ENCODE assay signal across 17 cellular contexts in genomic region chr2:160906878-160907277, GRCh38.
DNase-seq lines count a peak whose midpoint lies in the region; ATAC-seq and TF ChIP-seq lines count a peak whose summit lies in the region.
"Had no signal": no experiment of that assay in that cellular context is flagged by ENCODE, and none has a peak within 500 bp of the region (broad histone marks: within the 10 kb centered on the region; RNA-seq: fewer than 3 reads in every experiment).

No MANE protein-coding gene starts in this region.

- no peaks in the 10 kb centered on the region for H3F3A ChIP-seq in GM23338 (replicated peaks; ENCODE audit: low read depth)

- H3K4me3 Mint-ChIP-seq in GM23338: no peak overlapping the region
- H3K4me3 Mint-ChIP-seq in WTC11: no peak overlapping the region
- H3K4me3 Mint-ChIP-seq in activated CD8-positive, alpha-beta T cell treated with anti-CD3 and anti-CD28 coated beads for 36 hours: no peak overlapping the region
- no peak overlapping the region for H3K4me3 Mint-ChIP-seq in activated naive CD4-positive, alpha-beta T cell treated with anti-CD3 and anti-CD28 coated beads for 36 hours
- H3K4me3 Mint-ChIP-seq: CD4-positive, CD25-positive, alpha-beta regulatory T cell; naive thymus-derived CD4-positive, alpha-beta T cell had no signal

- no peaks in the 10 kb centered on the region for H4K20me1 ChIP-seq in GM23338 (replicated peaks; ENCODE audit: insufficient read depth)

- H3K9me3 Mint-ChIP-seq in GM23338 (no peaks in the 10 kb centered on the region; the same call in 2 of the 3 replicates), WTC11 (no peaks in the 10 kb centered on the region)
- no peaks in the 10 kb centered on the region for H3K9me3 Mint-ChIP-seq in activated CD8-positive, alpha-beta T cell treated with anti-CD3 and anti-CD28 coated beads for 36 hours
- no peaks in the 10 kb centered on the region for H3K9me3 Mint-ChIP-seq in activated naive CD4-positive, alpha-beta T cell treated with anti-CD3 and anti-CD28 coated beads for 36 hours
- H3K9me3 Mint-ChIP-seq: naive thymus-derived CD4-positive, alpha-beta T cell had no signal

- H3K36me3 Mint-ChIP-seq in GM23338 (ENCODE audit: low read depth): no peaks in the 10 kb centered on the region
- H3K36me3 Mint-ChIP-seq in WTC11: no peaks in the 10 kb centered on the region
- H3K36me3 Mint-ChIP-seq in activated CD8-positive, alpha-beta T cell treated with anti-CD3 and anti-CD28 coated beads for 36 hours (ENCODE audit: low read depth): no peaks in the 10 kb centered on the region
- no peaks in the 10 kb centered on the region for H3K36me3 Mint-ChIP-seq in activated naive CD4-positive, alpha-beta T cell treated with anti-CD3 and anti-CD28 coated beads for 36 hours (ENCODE audit: low read depth)
- H3K36me3 Mint-ChIP-seq: naive thymus-derived CD4-positive, alpha-beta T cell had no signal

- H3K9me3 ChIP-seq in left lung: no peaks in the 10 kb centered on the region
- H3K9me3 ChIP-seq: vagina had no signal

- H3K36me3 ChIP-seq in GM23338 (ENCODE audit: insufficient read depth) (no peaks in the 10 kb centered on the region), left lung (no peaks in the 10 kb centered on the region)
- H3K36me3 ChIP-seq: vagina had no signal

- H3K79me2 ChIP-seq in GM23338 (replicated peaks; ENCODE audit: insufficient read depth): no peaks in the 10 kb centered on the region

- CTCF ChIA-PET in WTC11 (lab: Charles Lee): no interaction called here
- CTCF ChIA-PET in activated CD8-positive, alpha-beta T cell treated with anti-CD3 and anti-CD28 coated beads for 36 hours (lab: Charles Lee): no interaction called here
- CTCF ChIA-PET in activated naive CD4-positive, alpha-beta T cell treated with anti-CD3 and anti-CD28 coated beads for 36 hours (lab: Charles Lee): no interaction called here

- ATAC-seq in GM23338: peak; percentile 85
- ATAC-seq in WTC11: peak; percentile 60
- peak; percentile 60 for ATAC-seq in left lung
- no peak for ATAC-seq in activated CD8-positive, alpha-beta T cell treated with anti-CD3 and anti-CD28 coated beads for 36 hours
- ATAC-seq: naive thymus-derived CD4-positive, alpha-beta T cell; right cardiac atrium had no signal

- DNase-seq in A172 (ENCODE audit: low spot score) (peak; percentile 71), GM23338 (ENCODE audit: low spot score) (peak; percentile 48), WTC11 (ENCODE audit: low spot score) (no peak), left lung (no peak), COR-L47 (lab: John Stamatoyannopoulos, UW) (no peak), globus pallidus (ENCODE audit: low spot score) (no peak)
- DNase-seq in activated CD8-positive, alpha-beta T cell treated with anti-CD3 and anti-CD28 coated beads for 36 hours: no peak
- DNase-seq in activated naive CD4-positive, alpha-beta T cell treated with anti-CD3 and anti-CD28 coated beads for 36 hours: no peak
- DNase-seq: activated effector memory CD4-positive, alpha-beta T cell treated with anti-CD3 and anti-CD28 coated beads, Interleukin-2, amount 50 U/mL, for 16 hours; CD4-positive, CD25-positive, alpha-beta regulatory T cell; MM.1S; naive thymus-derived CD4-positive, alpha-beta T cell; NCI-H1436; right cardiac atrium; stimulated activated CD8-positive, alpha-beta memory T cell treated with anti-CD3 and anti-CD28 coated beads, Interleukin-4, amount 100 ng/mL, for 48 hours had no signal

- POLR2A ChIA-PET in WTC11 (lab: Charles Lee): no interaction called here
- POLR2A ChIA-PET in activated CD8-positive, alpha-beta T cell treated with anti-CD3 and anti-CD28 coated beads for 36 hours (lab: Charles Lee): no interaction called here

- H3K4me1 Mint-ChIP-seq in GM23338 (peaks cover 38% of the 10 kb centered on the region), WTC11 (peaks cover 37% of the 10 kb centered on the region)
- no peaks in the 10 kb centered on the region for H3K4me1 Mint-ChIP-seq in activated CD8-positive, alpha-beta T cell treated with anti-CD3 and anti-CD28 coated beads for 36 hours (ENCODE audit: low read depth)
- no peaks in the 10 kb centered on the region for H3K4me1 Mint-ChIP-seq in activated naive CD4-positive, alpha-beta T cell treated with anti-CD3 and anti-CD28 coated beads for 36 hours (ENCODE audit: low read depth)
- H3K4me1 Mint-ChIP-seq: CD4-positive, CD25-positive, alpha-beta regulatory T cell; naive thymus-derived CD4-positive, alpha-beta T cell had no signal

- H3K4me3 ChIP-seq in GM23338 (no peak overlapping the region), left lung (no peak overlapping the region)
- H3K4me3 ChIP-seq: vagina had no signal

- H2AFZ ChIP-seq in GM23338: no peak overlapping the region

- TF ChIP-seq CTCF in GM23338 (conservative IDR thresholded peaks at IDR 0.05; ENCODE audit: low read depth in 2 of 2): no peak
- no peak for TF ChIP-seq CTCF in WTC11 (IDR thresholded peaks at IDR 0.05)
- TF ChIP-seq CTCF in left lung (IDR thresholded peaks at IDR 0.05): no peak
- TF ChIP-seq CTCF in activated CD8-positive, alpha-beta T cell treated with anti-CD3 and anti-CD28 coated beads for 36 hours (IDR thresholded peaks at IDR 0.05): no peak

- H3K4me2 ChIP-seq in GM23338: no peak overlapping the region

- H3K27ac Mint-ChIP-seq in GM23338: peak overlapping the region; percentile 88
- H3K27ac Mint-ChIP-seq in WTC11: no peak overlapping the region
- H3K27ac Mint-ChIP-seq in activated CD8-positive, alpha-beta T cell treated with anti-CD3 and anti-CD28 coated beads for 36 hours: no peak overlapping the region
- H3K27ac Mint-ChIP-seq in activated naive CD4-positive, alpha-beta T cell treated with anti-CD3 and anti-CD28 coated beads for 36 hours: no peak overlapping the region
- H3K27ac Mint-ChIP-seq: naive thymus-derived CD4-positive, alpha-beta T cell had no signal

- H3K27ac ChIP-seq in GM23338 (ENCODE audit: low read depth) (no peak overlapping the region), left lung (no peak overlapping the region)
- H3K27ac ChIP-seq: vagina, VCaP had no signal

- H3K9me2 ChIP-seq in GM23338 (ENCODE audit: insufficient read depth): no peaks in the 10 kb centered on the region

- intact Hi-C loops in left lung (cut with DNase I): no loop called here
- intact Hi-C loops in activated CD8-positive, alpha-beta T cell treated with anti-CD3 and anti-CD28 coated beads for 36 hours (cut with micrococcal nuclease): no loop called here
- intact Hi-C loops in activated naive CD4-positive, alpha-beta T cell treated with anti-CD3 and anti-CD28 coated beads for 36 hours (cut with micrococcal nuclease): no loop called here

- H3K27me3 Mint-ChIP-seq in GM23338 (ENCODE audit: insufficient read depth, low read depth, poor library complexity) (peaks cover 4% of the 10 kb centered on the region), WTC11 (ENCODE audit: low read depth) (peaks cover 13% of the 10 kb centered on the region)
- peaks cover 2% of the 10 kb centered on the region for H3K27me3 Mint-ChIP-seq in activated CD8-positive, alpha-beta T cell treated with anti-CD3 and anti-CD28 coated beads for 36 hours
- H3K27me3 Mint-ChIP-seq in activated naive CD4-positive, alpha-beta T cell treated with anti-CD3 and anti-CD28 coated beads for 36 hours (ENCODE audit: low read depth): no peaks in the 10 kb centered on the region

- H3K27me3 ChIP-seq in GM23338 (ENCODE audit: insufficient read depth) (peaks cover 5% of the 10 kb centered on the region; the same call in 1 of the 2 replicates), left lung (no peaks in the 10 kb centered on the region)
- H3K27me3 ChIP-seq: vagina had no signal

- H3K4me1 ChIP-seq in GM23338 (ENCODE audit: insufficient read depth): peaks cover 20% of the 10 kb centered on the region; the same call in 1 of the 2 replicates
- H3K4me1 ChIP-seq in left lung: peaks cover 0 to 11% of the 10 kb centered on the region in 2 donors

TF ChIP-seq in GM23338, 12 proteins besides CTCF, POLR2A, EP300 and RAD21 (continues in another document):
- TF ChIP-seq EZH2 (IDR thresholded peaks at IDR 0.05; ENCODE audit: low read depth, unreplicated experiment): no peak

TF ChIP-seq in WTC11, 78 proteins besides CTCF, POLR2A, EP300 and RAD21:
- TF ChIP-seq CREM (CRISPR knock-in tag; IDR thresholded peaks at IDR 0.05): no peak
- TF ChIP-seq IRF2 (CRISPR knock-in tag; IDR thresholded peaks at IDR 0.05; ENCODE audit: borderline replicate concordance, low read depth): no peak
- no peak for TF ChIP-seq EMX1 (CRISPR knock-in tag; IDR thresholded peaks at IDR 0.05)
- TF ChIP-seq, protein P1, sequence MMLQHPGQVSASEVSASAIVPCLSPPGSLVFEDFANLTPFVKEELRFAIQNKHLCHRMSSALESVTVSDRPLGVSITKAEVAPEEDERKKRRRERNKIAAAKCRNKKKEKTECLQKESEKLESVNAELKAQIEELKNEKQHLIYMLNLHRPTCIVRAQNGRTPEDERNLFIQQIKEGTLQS (CRISPR knock-in tag; conservative IDR thresholded peaks at IDR 0.05): no peak

Comparison
In these comparisons a context has a peak if more than half of its experiments do, and no peak if none do; other contexts are left out.
1. DNase-seq: peak in A172 (single experiment) and GM23338 (single experiment); none in WTC11 (single experiment), left lung (0 of 2), COR-L47 (single experiment), activated CD8-positive, alpha-beta T cell treated with anti-CD3 and anti-CD28 coated beads for 36 hours (single experiment), globus pallidus (single experiment) and activated naive CD4-positive, alpha-beta T cell treated with anti-CD3 and anti-CD28 coated beads for 36 hours (single experiment).